ENCODE assay signal across 10 cellular contexts in genomic region chr12:42342028-42342427, GRCh38.
"Had no signal": no experiment of that assay in that cellular context is flagged by ENCODE, and none has a peak within 500 bp of the region (broad histone marks: within the 10 kb centered on the region; RNA-seq: fewer than 3 reads in every experiment).

No MANE protein-coding gene starts in this region.

- H3K4me3 ChIP-seq: GM23338 had no signal

- H2AFZ ChIP-seq: GM23338 had no signal

- H3K9ac ChIP-seq: KMS-11 had no signal

- H3K27ac ChIP-seq: HL-60, KMS-11 had no signal

- DNase-seq: H9, HCEC 1CT, HFFc6, IMR-90, KBM-7 had no signal

- H3K4me2 ChIP-seq: GM23338, KMS-11 had no signal

- FAIRE-seq: H1, H54 had no signal

- ATAC-seq: GM23338 had no signal
